31 cellular contexts compared by ENCODE assay signal in genomic region chr3:188071636-188072035, GRCh38.
"Had no signal": no experiment of that assay in that cellular context is flagged by ENCODE, and none has a peak within 500 bp of the region (broad histone marks: within the 10 kb centered on the region; RNA-seq: fewer than 3 reads in every experiment).

No MANE protein-coding gene starts in this region.

- H3K9me3 Mint-ChIP-seq: activated CD4-positive, alpha-beta memory T cell treated with anti-CD3 and anti-CD28 coated beads, Interleukin-2, amount 10 ng/mL, durations not matched to agents 7 days and 5 days; activated naive CD8-positive, alpha-beta T cell treated with anti-CD3 and anti-CD28 coated beads for 36 hours had no signal

- H3K27ac Mint-ChIP-seq: activated CD4-positive, alpha-beta memory T cell treated with anti-CD3 and anti-CD28 coated beads, Interleukin-2, amount 10 ng/mL, durations not matched to agents 7 days and 5 days; activated CD8-positive, alpha-beta memory T cell treated with anti-CD3 and anti-CD28 coated beads, Interleukin-2, amount 10 ng/mL, durations not matched to agents 7 days and 5 days; activated naive CD8-positive, alpha-beta T cell treated with anti-CD3 and anti-CD28 coated beads for 36 hours had no signal

- DNase-seq: activated CD4-positive, alpha-beta memory T cell treated with anti-CD3 and anti-CD28 coated beads, Interleukin-2, amount 10 ng/mL, durations not matched to agents 7 days and 5 days; activated CD4-positive, alpha-beta T cell treated with anti-CD3 and anti-CD28 coated beads for 1 hour; activated CD4-positive, alpha-beta T cell treated with anti-CD3 and anti-CD28 coated beads for 48 hours; activated CD4-positive, CD25-positive, alpha-beta regulatory T cell; activated CD8-positive, alpha-beta memory T cell treated with anti-CD3 and anti-CD28 coated beads for 24 hours; activated CD8-positive, alpha-beta memory T cell treated with anti-CD3 and anti-CD28 coated beads, Interleukin-2, amount 10 ng/mL, durations not matched to agents 7 days and 5 days; activated CD8-positive, alpha-beta memory T cell treated with anti-CD3 and anti-CD28 coated beads, Interleukin-2, amount 50 U/mL, for 48 hours; activated effector memory CD4-positive, alpha-beta T cell treated with anti-CD3 and anti-CD28 coated beads, Interleukin-2, amount 50 U/mL, for 16 hours; activated naive CD4-positive, alpha-beta T cell; activated naive CD4-positive, alpha-beta T cell treated with anti-CD3 and anti-CD28 coated beads, Interleukin-2, amount 50 U/mL, for 16 hours; activated naive CD8-positive, alpha-beta T cell treated with anti-CD3 and anti-CD28 coated beads for 36 hours; activated T-cell treated with anti-CD3 and anti-CD28 coated beads, Interleukin-2, amount 50 U/mL, for 48 hours; amniotic stem cell; aorta; brain microvascular endothelial cell; central memory CD4-positive, alpha-beta T cell; MG63; MV-4-11; NCI-H1092; NCI-H1436 treated with DMSO at 0.1 percent for 48 hours; NCI-H1694 treated with DMSO at 0.1 percent for 48 hours; NCI-H2029; NCI-H345; NCI-H524 treated with DMSO at 0.1 percent for 48 hours; NK-92 treated with Interleukin-12 subunit alpha and Interleukin-12 subunit beta, amount 100 ng/mL, for 24 hours; PC-3; Peyer's patch; RPMI8226; SHP77 treated with DMSO at 0.1 percent for 48 hours; T1000; WERI-Rb-1 had no signal

- ATAC-seq: activated CD8-positive, alpha-beta memory T cell treated with anti-CD3 and anti-CD28 coated beads, Interleukin-2, amount 10 ng/mL, durations not matched to agents 7 days and 5 days; PC-3 had no signal

- H3K36me3 Mint-ChIP-seq: activated CD8-positive, alpha-beta memory T cell treated with anti-CD3 and anti-CD28 coated beads, Interleukin-2, amount 10 ng/mL, durations not matched to agents 7 days and 5 days; activated naive CD8-positive, alpha-beta T cell treated with anti-CD3 and anti-CD28 coated beads for 36 hours had no signal

- H3K4me1 Mint-ChIP-seq: activated CD4-positive, alpha-beta memory T cell treated with anti-CD3 and anti-CD28 coated beads, Interleukin-2, amount 10 ng/mL, durations not matched to agents 7 days and 5 days; activated CD8-positive, alpha-beta memory T cell treated with anti-CD3 and anti-CD28 coated beads, Interleukin-2, amount 10 ng/mL, durations not matched to agents 7 days and 5 days; activated naive CD8-positive, alpha-beta T cell treated with anti-CD3 and anti-CD28 coated beads for 36 hours had no signal

- H3K4me3 Mint-ChIP-seq: activated CD4-positive, alpha-beta memory T cell treated with anti-CD3 and anti-CD28 coated beads, Interleukin-2, amount 10 ng/mL, durations not matched to agents 7 days and 5 days; activated CD8-positive, alpha-beta memory T cell treated with anti-CD3 and anti-CD28 coated beads, Interleukin-2, amount 10 ng/mL, durations not matched to agents 7 days and 5 days; activated naive CD8-positive, alpha-beta T cell treated with anti-CD3 and anti-CD28 coated beads for 36 hours had no signal

- H3K27me3 Mint-ChIP-seq: activated CD8-positive, alpha-beta memory T cell treated with anti-CD3 and anti-CD28 coated beads, Interleukin-2, amount 10 ng/mL, durations not matched to agents 7 days and 5 days; activated naive CD8-positive, alpha-beta T cell treated with anti-CD3 and anti-CD28 coated beads for 36 hours had no signal
